ENCODE assay signal across 8 cellular contexts in the genomic region with DNA sequence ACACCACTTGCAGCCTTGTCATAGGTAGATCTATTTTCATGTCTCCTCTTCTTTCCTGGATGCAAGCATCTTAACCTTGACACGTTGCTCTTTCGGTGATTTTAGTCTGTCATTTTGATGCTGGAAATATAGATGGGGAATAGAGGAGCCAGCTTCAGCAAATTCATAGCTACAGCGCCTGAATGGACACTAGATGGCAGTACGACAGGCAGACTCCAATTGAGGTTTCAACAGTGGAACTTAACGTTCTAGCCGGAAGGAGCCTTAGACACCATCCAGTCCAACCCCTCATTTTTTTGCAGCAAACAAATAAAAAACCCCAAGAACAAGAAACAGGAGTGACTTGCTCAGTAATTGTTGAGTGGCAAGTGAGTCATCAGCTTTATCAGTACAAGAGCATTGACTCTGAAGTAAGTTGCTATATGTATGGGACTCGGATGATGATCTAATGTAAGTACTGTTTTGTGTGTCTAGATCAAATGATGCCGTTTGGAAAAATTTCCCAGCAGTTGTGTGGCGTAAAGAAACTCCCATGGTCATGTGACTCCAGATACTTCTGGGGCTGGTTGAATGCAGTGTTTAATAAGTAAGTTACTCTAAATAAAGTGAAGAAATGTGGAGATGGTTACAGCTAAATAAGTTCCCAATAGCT. TPM values are rescaled to one million over a fixed set of nuclear protein-coding genes. Genes with fewer than 3 reads are reported as not detected.
DNase-seq lines count a peak whose midpoint lies in the region; ATAC-seq lines count a peak whose summit lies in the region.

No MANE protein-coding gene starts in this region.

- POLR2A ChIA-PET in CD8-positive, alpha-beta memory T cell (lab: Charles Lee), result interaction anchor here (0.8 to 1.4 kb wide), 3 partner anchors 9 to 210 kb away, joined by 3 to 18 read pairs (median 3); a partner anchor contains a TSS

- ATAC-seq in GM19395 (IDR thresholded peaks at IDR 0.05; ENCODE audit: unreplicated experiment), result peak; percentile 93
- peak; percentile 78 for ATAC-seq in HG03469 (IDR thresholded peaks at IDR 0.05; ENCODE audit: unreplicated experiment)

- H3K36me3 Mint-ChIP-seq in CD8-positive, alpha-beta memory T cell, result peaks cover 0 to 30% (median 7%) of the 10 kb centered on the region in 3 donors

- no peaks in the 10 kb centered on the region for H3K9me3 Mint-ChIP-seq in CD8-positive, alpha-beta memory T cell

- H3K4me3 Mint-ChIP-seq in CD8-positive, alpha-beta memory T cell, result no peak overlapping the region

- H3K4me1 Mint-ChIP-seq in CD8-positive, alpha-beta memory T cell, result peaks cover 5 to 35% (median 22%) of the 10 kb centered on the region in 3 donors

- H3K36me3 ChIP-seq in CD8-positive, alpha-beta memory T cell (ENCODE audit: insufficient read depth, low read length), result peaks cover 10% of the 10 kb centered on the region
- H3K36me3 ChIP-seq in effector memory CD4-positive, alpha-beta T cell (ENCODE audit: control insufficient read depth, insufficient read depth, low read length), result peaks cover 6% of the 10 kb centered on the region

- H3K9me3 ChIP-seq in CD8-positive, alpha-beta memory T cell (ENCODE audit: low read length), result no peaks in the 10 kb centered on the region
- no peaks in the 10 kb centered on the region for H3K9me3 ChIP-seq in effector memory CD4-positive, alpha-beta T cell (ENCODE audit: control insufficient read depth, low read length)

- peaks cover 9% of the 10 kb centered on the region for H3K4me1 ChIP-seq in CD8-positive, alpha-beta memory T cell (ENCODE audit: insufficient read depth, low read length)
- no peaks in the 10 kb centered on the region for H3K4me1 ChIP-seq in effector memory CD4-positive, alpha-beta T cell (ENCODE audit: control insufficient read depth, insufficient read depth, low read length, poor library complexity, severe bottlenecking)

- peak; percentile 32 to 83 (median 69) for DNase-seq in CD8-positive, alpha-beta memory T cell
- DNase-seq in NCI-H526 treated with DMSO at 0.1 percent for 48 hours (lab: John Stamatoyannopoulos, UW) (peak; percentile 82), middle frontal gyrus (ENCODE audit: extremely low spot score, low spot score) (peak; percentile 73)
- DNase-seq in activated CD4-positive, alpha-beta T cell treated with anti-CD3 and anti-CD28 coated beads, Interleukin-2, amount 50 U/mL, for 4 hours, result peak; percentile 48 to 57
- peak; percentile 42 to 58 (median 52) for DNase-seq in effector memory CD4-positive, alpha-beta T cell
- DNase-seq in stimulated activated CD8-positive, alpha-beta memory T cell treated with anti-CD3 and anti-CD28 coated beads, Interleukin-4, amount 100 ng/mL, for 24 hours (ENCODE audit: low read depth), result peak; percentile 15

- no peaks in the 10 kb centered on the region for H3K27me3 ChIP-seq in CD8-positive, alpha-beta memory T cell (ENCODE audit: insufficient read depth, low read length, poor library complexity, severe bottlenecking)
- H3K27me3 ChIP-seq in effector memory CD4-positive, alpha-beta T cell (replicated peaks; ENCODE audit: control insufficient read depth, insufficient read depth, low read length, poor library complexity, severe bottlenecking), result no peaks in the 10 kb centered on the region

- peak overlapping the region; percentile 52 for H3K27ac ChIP-seq in CD8-positive, alpha-beta memory T cell (ENCODE audit: low read depth, low read length)
- H3K27ac ChIP-seq in effector memory CD4-positive, alpha-beta T cell (ENCODE audit: insufficient read depth, low read length, poor library complexity, severe bottlenecking), result peak overlapping the region; percentile 64

- no peak overlapping the region for H3K27ac Mint-ChIP-seq in CD8-positive, alpha-beta memory T cell

- CTCF ChIA-PET in CD8-positive, alpha-beta memory T cell (lab: Charles Lee), result interaction anchor here (0.6 to 3.3 kb wide), 25 partner anchors 9 to 687 kb away, joined by 3 to 39 read pairs (median 4); a partner anchor contains a TSS

- H3K27me3 Mint-ChIP-seq in CD8-positive, alpha-beta memory T cell, result peaks cover 0 to 2% of the 10 kb centered on the region in 2 donors

- H3K4me3 ChIP-seq in CD8-positive, alpha-beta memory T cell (ENCODE audit: low read length), result peak overlapping the region; percentile 23
- no peak overlapping the region for H3K4me3 ChIP-seq in effector memory CD4-positive, alpha-beta T cell (ENCODE audit: insufficient read depth, low read depth, low read length, poor library complexity, severe bottlenecking)

RNA-seq across cellular contexts. Expression of a gene that starts 9.0 kb away (rescaled TPM):
- total RNA-seq in CD8-positive, alpha-beta memory T cell, result 10 to 100 TPM; 14.3 to 14.7 TPM
- polyA plus RNA-seq in CD8-positive, alpha-beta memory T cell, result 17.9 TPM

RNA-seq across cellular contexts. Expression of a gene that starts 9.1 kb away (rescaled TPM):
- total RNA-seq in CD8-positive, alpha-beta memory T cell, result 10 to 100 TPM; 19.7 to 20.0 TPM
- polyA plus RNA-seq in CD8-positive, alpha-beta memory T cell, result 3.6 TPM

Comparison
In these comparisons a context has a peak if more than half of its experiments do, and no peak if none do; other contexts are left out.
1. DNase-seq: peak in every context shown above with its lines; median percentile 82 in NCI-H526 treated with DMSO at 0.1 percent for 48 hours; 73 in middle frontal gyrus; 69 in CD8-positive, alpha-beta memory T cell; 52 in activated CD4-positive, alpha-beta T cell treated with anti-CD3 and anti-CD28 coated beads, Interleukin-2, amount 50 U/mL, for 4 hours; 52 in effector memory CD4-positive, alpha-beta T cell; 15 in stimulated activated CD8-positive, alpha-beta memory T cell treated with anti-CD3 and anti-CD28 coated beads, Interleukin-4, amount 100 ng/mL, for 24 hours.